In genomic region chr1:61337471-61337870, GRCh38 we compare ENCODE assay signal across 12 cellular contexts.
A peak's percentile ranks its signal among the peaks of the same experiment; 100 is the strongest.
DNase-seq lines count a peak whose midpoint lies in the region; ATAC-seq, FAIRE-seq and TF ChIP-seq lines count a peak whose summit lies in the region.
"Had no signal": no experiment of that assay in that cellular context is flagged by ENCODE, and none has a peak within 500 bp of the region (broad histone marks: within the 10 kb centered on the region; RNA-seq: fewer than 3 reads in every experiment).

No MANE protein-coding gene starts in this region.

- DNase-seq in AG08396 (ENCODE audit: low spot score), result peak; percentile 3
- DNase-seq in glutamatergic neuron, result no peak
- no peak for DNase-seq in trophoblast cell
- no peak for DNase-seq in activated gamma-delta T cell (lab: John Stamatoyannopoulos, UW)
- DNase-seq in H54 (ENCODE audit: insufficient read length, low spot score), result no peak
- DNase-seq: activated CD4-positive, alpha-beta T cell treated with anti-CD3 and anti-CD28 coated beads for 1 hour; activated naive CD8-positive, alpha-beta T cell treated with anti-CD3 and anti-CD28 coated beads for 36 hours; OCI-M1 had no signal

- no peak for TF ChIP-seq POLR2A in H54 (IDR thresholded peaks at IDR 0.05; ENCODE audit: low read depth, low read length)

- H4K8ac ChIP-seq in trophoblast cell (ENCODE audit: low read depth, low read length), result no peak overlapping the region

- H3K9ac ChIP-seq in trophoblast cell (ENCODE audit: low read length), result no peak overlapping the region
- H3K9ac ChIP-seq: parathyroid adenoma had no signal

- H3K36me3 ChIP-seq in trophoblast cell (ENCODE audit: control insufficient read depth in 1 of 2, insufficient read depth in 2 of 2, low read length in 2 of 2), result no peaks in the 10 kb centered on the region

- no peaks in the 10 kb centered on the region for H3K79me2 ChIP-seq in trophoblast cell (ENCODE audit: control insufficient read depth, insufficient read depth, low read length, poor library complexity)

- H3K4ac ChIP-seq in trophoblast cell (ENCODE audit: low read depth, low read length), result no peak overlapping the region

- no peak overlapping the region for H3K4me2 ChIP-seq in trophoblast cell (ENCODE audit: low read length)

- H2BK120ac ChIP-seq in trophoblast cell (ENCODE audit: insufficient read depth, low read length, poor library complexity), result no peak overlapping the region

- H3K9me3 ChIP-seq in trophoblast cell (ENCODE audit: insufficient read depth, low read depth, low read length), result no peaks in the 10 kb centered on the region

- FAIRE-seq in H54 (lab: Jason Lieb, UNC), result no peak

- peak overlapping the region; percentile 80 for H3K27ac Mint-ChIP-seq in glutamatergic neuron (ENCODE audit: unreplicated experiment)
- H3K27ac Mint-ChIP-seq: activated naive CD8-positive, alpha-beta T cell treated with anti-CD3 and anti-CD28 coated beads for 36 hours had no signal

- peaks cover 11 to 12% of the 10 kb centered on the region in 2 experiments for H3K4me1 ChIP-seq in trophoblast cell (ENCODE audit: control insufficient read depth in 1 of 2, insufficient read depth in 2 of 2, low read length in 2 of 2)
- H3K4me1 ChIP-seq: parathyroid adenoma had no signal

- H3K36me3 Mint-ChIP-seq in glutamatergic neuron (ENCODE audit: unreplicated experiment), result no peaks in the 10 kb centered on the region

- H3K27ac ChIP-seq in adipose tissue (ENCODE audit: low read depth, low read length) (peak overlapping the region; percentile 21), trophoblast cell (ENCODE audit: low read depth, low read length) (no peak overlapping the region)

- H2AFZ ChIP-seq in trophoblast cell (ENCODE audit: insufficient read depth, low read length, poor library complexity), result no peak overlapping the region
- H2AFZ ChIP-seq: parathyroid adenoma had no signal

- no peak overlapping the region for H2BK5ac ChIP-seq in trophoblast cell (ENCODE audit: low read depth, low read length, poor library complexity)

- H3K27me3 ChIP-seq in trophoblast cell (ENCODE audit: insufficient read depth, low read length), result no peaks in the 10 kb centered on the region

- no peak overlapping the region for H3K4me3 Mint-ChIP-seq in glutamatergic neuron (ENCODE audit: unreplicated experiment)
- H3K4me3 Mint-ChIP-seq: activated naive CD8-positive, alpha-beta T cell treated with anti-CD3 and anti-CD28 coated beads for 36 hours had no signal

- 58 to 75% (median 63%) methylated on average over 1 of the region's 1 CpG for WGBS in adipose tissue, 3 donors
- no CpG with 5 or more reads among the region's 1 CpG for WGBS in trophoblast cell (ENCODE audit: extremely low coverage, insufficient coverage, insufficient read length)

- peak overlapping the region; percentile 24 for H2BK12ac ChIP-seq in trophoblast cell (ENCODE audit: low read length)

- H2AK5ac ChIP-seq in trophoblast cell (ENCODE audit: low read length), result no peak overlapping the region

- H3K18ac ChIP-seq in trophoblast cell (ENCODE audit: low read length), result no peak overlapping the region

- H4K12ac ChIP-seq in trophoblast cell (ENCODE audit: low read depth, low read length), result no peak overlapping the region

- peaks cover 4% of the 10 kb centered on the region for H3K79me1 ChIP-seq in trophoblast cell (ENCODE audit: low read length)

- H3K4me1 Mint-ChIP-seq in glutamatergic neuron (ENCODE audit: low read depth, unreplicated experiment), result peaks cover 34% of the 10 kb centered on the region

- H4K91ac ChIP-seq in trophoblast cell (ENCODE audit: low read depth, low read length), result no peak overlapping the region

- ATAC-seq in HG03571 (IDR thresholded peaks at IDR 0.05; ENCODE audit: unreplicated experiment) (no peak), HG03139 (IDR thresholded peaks at IDR 0.05; ENCODE audit: unreplicated experiment) (no peak)

- no peak for TF ChIP-seq CTCF in glutamatergic neuron (IDR thresholded peaks at IDR 0.05; ENCODE audit: partially characterized antibody, unreplicated experiment)

- peaks cover 1% of the 10 kb centered on the region for H3K9me3 Mint-ChIP-seq in glutamatergic neuron (ENCODE audit: unreplicated experiment)
- H3K9me3 Mint-ChIP-seq: activated naive CD8-positive, alpha-beta T cell treated with anti-CD3 and anti-CD28 coated beads for 36 hours had no signal

- H3K14ac ChIP-seq in trophoblast cell (ENCODE audit: low read length), result no peak overlapping the region

- no peak overlapping the region for H3K4me3 ChIP-seq in trophoblast cell (ENCODE audit: low read depth, low read length)

- no peak overlapping the region for H3K23ac ChIP-seq in trophoblast cell (ENCODE audit: low read length)

- no peaks in the 10 kb centered on the region for H3K27me3 Mint-ChIP-seq in glutamatergic neuron (ENCODE audit: unreplicated experiment)
- H3K27me3 Mint-ChIP-seq: activated naive CD8-positive, alpha-beta T cell treated with anti-CD3 and anti-CD28 coated beads for 36 hours had no signal
